In genomic region chr11:14673824-14674432, GRCh38 we compare ENCODE assay signal across 19 cellular contexts. TPM values are rescaled to one million over a fixed set of nuclear protein-coding genes. Genes with fewer than 3 reads are reported as not detected.
DNase-seq lines count a peak whose midpoint lies in the region; ATAC-seq and TF ChIP-seq lines count a peak whose summit lies in the region.
"Had no signal": no experiment of that assay in that cellular context is flagged by ENCODE, and none has a peak within 500 bp of the region (broad histone marks: within the 10 kb centered on the region; RNA-seq: fewer than 3 reads in every experiment).

No MANE protein-coding gene starts in this region.

- H3K4me1 Mint-ChIP-seq in activated CD4-positive, alpha-beta T cell treated with anti-CD3 and anti-CD28 coated beads for 36 hours: peaks cover 54% of the 10 kb centered on the region
- H3K4me1 Mint-ChIP-seq in activated CD4-positive, alpha-beta T cell treated with anti-CD3 and anti-CD28 coated beads, Interleukin-2, amount 10 ng/mL, durations not matched to agents 7 days and 5 days: peaks cover 31% of the 10 kb centered on the region
- H3K4me1 Mint-ChIP-seq in activated naive CD8-positive, alpha-beta T cell treated with anti-CD3 and anti-CD28 coated beads, Interleukin-2, amount 50 U/mL, for 24 hours: peaks cover 47% of the 10 kb centered on the region
- H3K4me1 Mint-ChIP-seq in naive thymus-derived CD8-positive, alpha-beta T cell: peaks cover 17 to 67% (median 59%) of the 10 kb centered on the region in 4 donors

- intact Hi-C loops in activated CD4-positive, alpha-beta T cell treated with anti-CD3 and anti-CD28 coated beads for 36 hours (cut with DNase I, micrococcal nuclease): no loop called here
- intact Hi-C loops in left ventricle myocardium inferior (cut with micrococcal nuclease): no loop called here

- H3K27me3 ChIP-seq in left ventricle myocardium inferior (ENCODE audit: low read depth): no peaks in the 10 kb centered on the region
- H3K27me3 ChIP-seq: vagina had no signal

- H3K4me1 ChIP-seq in left ventricle myocardium inferior: no peaks in the 10 kb centered on the region
- H3K4me1 ChIP-seq: vagina had no signal

- peak overlapping the region; percentile 55 for H3K27ac Mint-ChIP-seq in activated CD4-positive, alpha-beta T cell treated with anti-CD3 and anti-CD28 coated beads for 36 hours
- no peak overlapping the region for H3K27ac Mint-ChIP-seq in activated CD4-positive, alpha-beta T cell treated with anti-CD3 and anti-CD28 coated beads, Interleukin-2, amount 10 ng/mL, durations not matched to agents 7 days and 5 days
- H3K27ac Mint-ChIP-seq in activated naive CD8-positive, alpha-beta T cell treated with anti-CD3 and anti-CD28 coated beads, Interleukin-2, amount 50 U/mL, for 24 hours: peak overlapping the region; percentile 58
- peak overlapping the region; percentile 11 to 88 (median 76) for H3K27ac Mint-ChIP-seq in naive thymus-derived CD8-positive, alpha-beta T cell

- no peak overlapping the region for H3K27ac ChIP-seq in left ventricle myocardium inferior (replicated peaks)
- H3K27ac ChIP-seq: vagina had no signal

- POLR2A ChIA-PET in activated CD4-positive, alpha-beta T cell treated with anti-CD3 and anti-CD28 coated beads for 36 hours (lab: Charles Lee): no interaction called here
- POLR2A ChIA-PET in activated CD4-positive, alpha-beta T cell treated with anti-CD3 and anti-CD28 coated beads, Interleukin-2, amount 10 ng/mL, durations not matched to agents 7 days and 5 days (lab: Charles Lee): no interaction called here
- POLR2A ChIA-PET in naive thymus-derived CD8-positive, alpha-beta T cell (lab: Charles Lee): interaction anchor here (0.6 kb wide), 1 partner anchor 17 kb away, joined by 3 read pairs; no protein-coding TSS in a partner anchor

- no peak overlapping the region for H3K4me3 Mint-ChIP-seq in activated CD4-positive, alpha-beta T cell treated with anti-CD3 and anti-CD28 coated beads for 36 hours
- no peak overlapping the region for H3K4me3 Mint-ChIP-seq in activated CD4-positive, alpha-beta T cell treated with anti-CD3 and anti-CD28 coated beads, Interleukin-2, amount 10 ng/mL, durations not matched to agents 7 days and 5 days
- H3K4me3 Mint-ChIP-seq in activated naive CD8-positive, alpha-beta T cell treated with anti-CD3 and anti-CD28 coated beads, Interleukin-2, amount 50 U/mL, for 24 hours: no peak overlapping the region
- peak overlapping the region in 4 of 10 donors; percentile 6 to 51 (median 31) for H3K4me3 Mint-ChIP-seq in naive thymus-derived CD8-positive, alpha-beta T cell

- H3K36me3 Mint-ChIP-seq in activated CD4-positive, alpha-beta T cell treated with anti-CD3 and anti-CD28 coated beads for 36 hours (ENCODE audit: low read depth): peaks cover 51% of the 10 kb centered on the region
- peaks cover 75% of the 10 kb centered on the region for H3K36me3 Mint-ChIP-seq in activated CD4-positive, alpha-beta T cell treated with anti-CD3 and anti-CD28 coated beads, Interleukin-2, amount 10 ng/mL, durations not matched to agents 7 days and 5 days (ENCODE audit: low read depth)
- peaks cover 50% of the 10 kb centered on the region for H3K36me3 Mint-ChIP-seq in activated naive CD8-positive, alpha-beta T cell treated with anti-CD3 and anti-CD28 coated beads, Interleukin-2, amount 50 U/mL, for 24 hours (ENCODE audit: low read depth)
- peaks cover 23 to 77% (median 53%) of the 10 kb centered on the region in 3 donors for H3K36me3 Mint-ChIP-seq in naive thymus-derived CD8-positive, alpha-beta T cell

- no peak for ATAC-seq in activated CD4-positive, alpha-beta T cell treated with anti-CD3 and anti-CD28 coated beads for 36 hours
- no peak for ATAC-seq in activated naive CD8-positive, alpha-beta T cell treated with anti-CD3 and anti-CD28 coated beads, Interleukin-2, amount 50 U/mL, for 24 hours
- no peak for ATAC-seq in naive thymus-derived CD8-positive, alpha-beta T cell
- no peak for ATAC-seq in GM18517 (IDR thresholded peaks at IDR 0.05; ENCODE audit: unreplicated experiment)
- ATAC-seq in HG02870 (IDR thresholded peaks at IDR 0.05; ENCODE audit: unreplicated experiment): no peak
- ATAC-seq: HepG2 had no signal

- no peaks in the 10 kb centered on the region for H3K36me3 ChIP-seq in left ventricle myocardium inferior
- H3K36me3 ChIP-seq: vagina had no signal

- no peak for TF ChIP-seq CTCF in left ventricle myocardium inferior (IDR thresholded peaks at IDR 0.05; ENCODE audit: borderline replicate concordance)

- no peak overlapping the region for H3K4me3 ChIP-seq in left ventricle myocardium inferior
- H3K4me3 ChIP-seq: vagina had no signal

- CTCF ChIA-PET in activated CD4-positive, alpha-beta T cell treated with anti-CD3 and anti-CD28 coated beads for 36 hours (lab: Charles Lee): interaction anchor here (0.7 kb wide), 1 partner anchor 8 kb away, joined by 3 read pairs; no protein-coding TSS in a partner anchor
- CTCF ChIA-PET in activated CD4-positive, alpha-beta T cell treated with anti-CD3 and anti-CD28 coated beads, Interleukin-2, amount 10 ng/mL, durations not matched to agents 7 days and 5 days (lab: Charles Lee): no interaction called here

- peaks cover 5% of the 10 kb centered on the region for H3K9me3 Mint-ChIP-seq in activated CD4-positive, alpha-beta T cell treated with anti-CD3 and anti-CD28 coated beads for 36 hours (ENCODE audit: low read depth)
- H3K9me3 Mint-ChIP-seq in activated CD4-positive, alpha-beta T cell treated with anti-CD3 and anti-CD28 coated beads, Interleukin-2, amount 10 ng/mL, durations not matched to agents 7 days and 5 days: peaks cover 8% of the 10 kb centered on the region
- H3K9me3 Mint-ChIP-seq in activated naive CD8-positive, alpha-beta T cell treated with anti-CD3 and anti-CD28 coated beads, Interleukin-2, amount 50 U/mL, for 24 hours: peaks cover 17% of the 10 kb centered on the region
- peaks cover 0 to 25% (median 12%) of the 10 kb centered on the region in 9 donors for H3K9me3 Mint-ChIP-seq in naive thymus-derived CD8-positive, alpha-beta T cell

- DNase-seq in activated CD4-positive, alpha-beta T cell treated with anti-CD3 and anti-CD28 coated beads for 36 hours: no peak
- DNase-seq in activated CD4-positive, alpha-beta T cell treated with anti-CD3 and anti-CD28 coated beads, Interleukin-2, amount 10 ng/mL, durations not matched to agents 7 days and 5 days: no peak
- peak; percentile 68 for DNase-seq in NOMO-1 treated with DMSO at 0.1 percent for 48 hours (lab: John Stamatoyannopoulos, UW; ENCODE audit: unreplicated experiment)
- no peak for DNase-seq in activated naive CD8-positive, alpha-beta T cell treated with anti-CD3 and anti-CD28 coated beads, Interleukin-2, amount 50 U/mL, for 24 hours
- DNase-seq in naive thymus-derived CD8-positive, alpha-beta T cell: no peak
- no peak for DNase-seq in left ventricle myocardium inferior
- DNase-seq: activated CD4-positive, alpha-beta T cell treated with anti-CD3 and anti-CD28 coated beads for 4 hours; activated T-cell treated with anti-CD3 and anti-CD28 coated beads, Interleukin-2, amount 50 U/mL, for 48 hours; anterior cingulate cortex; Caco-2; NCI-H1048; NCI-H2107; NCI-H774; stimulated activated CD4-positive, alpha-beta T cell treated with anti-CD3 and anti-CD28 coated beads, Interleukin-15, amount 100 ng/mL, for 24 hours; substantia nigra had no signal

- no peaks in the 10 kb centered on the region for H3K9me3 ChIP-seq in left ventricle myocardium inferior (replicated peaks)
- H3K9me3 ChIP-seq: vagina had no signal

- H3K27me3 Mint-ChIP-seq in activated CD4-positive, alpha-beta T cell treated with anti-CD3 and anti-CD28 coated beads for 36 hours: no peaks in the 10 kb centered on the region
- H3K27me3 Mint-ChIP-seq in activated CD4-positive, alpha-beta T cell treated with anti-CD3 and anti-CD28 coated beads, Interleukin-2, amount 10 ng/mL, durations not matched to agents 7 days and 5 days: no peaks in the 10 kb centered on the region
- H3K27me3 Mint-ChIP-seq in activated naive CD8-positive, alpha-beta T cell treated with anti-CD3 and anti-CD28 coated beads, Interleukin-2, amount 50 U/mL, for 24 hours: no peaks in the 10 kb centered on the region
- H3K27me3 Mint-ChIP-seq in naive thymus-derived CD8-positive, alpha-beta T cell: no peaks in the 10 kb centered on the region

RNA-seq across cellular contexts. Expression of gene PDE3B, which starts 30.3 kb away (rescaled TPM):
- total RNA-seq in activated CD4-positive, alpha-beta T cell treated with anti-CD3 and anti-CD28 coated beads for 36 hours: 10 to 100 TPM; 24.7 to 25.8 TPM
- total RNA-seq in activated CD4-positive, alpha-beta T cell treated with anti-CD3 and anti-CD28 coated beads, Interleukin-2, amount 10 ng/mL, durations not matched to agents 7 days and 5 days: 100 to 1,000 TPM in 1 of 2 experiments, 10 to 100 TPM in 1; 96.6 to 101 TPM
- total RNA-seq in naive thymus-derived CD8-positive, alpha-beta T cell: 100 to 1,000 TPM; 228 to 240 TPM
- polyA plus RNA-seq in naive thymus-derived CD8-positive, alpha-beta T cell: 100 to 1,000 TPM in 1 of 3 donors, 10 to 100 TPM in 2; 59.2 to 127 (median 74.8) TPM
- total RNA-seq in left ventricle myocardium inferior: 5.9 TPM
